In the genomic region with DNA sequence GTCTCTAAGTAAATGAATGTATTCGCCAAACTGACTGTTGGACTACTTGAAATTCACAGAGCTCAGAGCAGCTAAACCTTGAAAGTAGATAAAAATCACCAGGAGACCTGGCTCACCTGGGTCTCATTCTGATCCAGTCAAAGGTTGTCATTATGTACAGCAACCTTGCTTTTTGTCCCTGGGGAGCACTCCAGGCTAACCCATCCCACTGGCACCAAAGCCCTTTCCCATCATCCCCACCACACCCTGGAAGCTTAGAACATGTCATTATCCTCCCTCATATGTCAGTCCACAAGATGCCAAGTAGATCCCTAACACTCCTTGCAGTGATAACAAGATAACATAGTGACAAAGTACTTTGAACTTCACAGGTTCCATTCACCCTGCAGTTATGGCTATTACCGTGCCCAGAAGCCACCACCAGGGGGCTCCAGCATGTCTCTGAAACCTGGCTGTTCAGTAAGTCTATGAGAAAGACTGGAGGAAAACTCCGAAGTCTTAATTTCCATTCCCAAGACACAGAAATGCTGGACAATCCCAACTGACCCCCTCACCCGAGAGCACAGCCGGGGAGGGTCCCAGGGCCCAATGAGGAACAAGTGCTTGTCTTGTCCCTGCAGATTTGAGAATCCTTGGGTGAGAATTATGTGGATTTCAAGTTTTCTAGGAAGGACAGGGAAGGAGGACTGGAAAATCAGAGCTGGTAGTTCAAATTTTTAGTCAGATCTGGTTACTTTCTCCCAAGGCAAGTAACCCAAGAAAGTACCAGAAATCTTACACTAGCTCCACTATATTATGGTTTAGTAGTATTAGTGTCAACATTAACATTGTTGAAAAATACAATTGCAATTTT, we compare ENCODE assay signal across 8 cellular contexts. TPM values are rescaled to one million over a fixed set of nuclear protein-coding genes. Genes with fewer than 3 reads are reported as not detected.
DNase-seq lines count a peak whose midpoint lies in the region; ATAC-seq and TF ChIP-seq lines count a peak whose summit lies in the region.

No MANE protein-coding gene starts in this region.

- H3K36me3 Mint-ChIP-seq in endothelial cell (ENCODE audit: low read depth, unreplicated experiment): no peaks in the 10 kb centered on the region
- no peaks in the 10 kb centered on the region for H3K36me3 Mint-ChIP-seq in naive thymus-derived CD4-positive, alpha-beta T cell
- H3K36me3 Mint-ChIP-seq in stimulated activated memory B cell treated with anti-CD40 and anti-IgM and Interleukin-4, amounts not matched to agents 10 μg/mL and 1 μg/mL and 100 μg/mL, for 72 hours: no peaks in the 10 kb centered on the region

- no peaks in the 10 kb centered on the region for H3K36me3 ChIP-seq in HEK293 (ENCODE audit: control insufficient read depth in 2 of 2, insufficient read depth in 1 of 2, low read length in 2 of 2)
- H3K36me3 ChIP-seq in naive thymus-derived CD4-positive, alpha-beta T cell (ENCODE audit: control insufficient read depth in 2 of 3, insufficient read depth in 3 of 3, low read length in 3 of 3): no peaks in the 10 kb centered on the region

- H3K27me3 ChIP-seq in naive thymus-derived CD4-positive, alpha-beta T cell (ENCODE audit: control insufficient read depth in 2 of 2, insufficient read depth in 2 of 2, low read length in 2 of 2): peaks cover 0 to 3% of the 10 kb centered on the region in 2 donors

- no peaks in the 10 kb centered on the region for H3K9me3 Mint-ChIP-seq in endothelial cell (ENCODE audit: unreplicated experiment)
- no peaks in the 10 kb centered on the region for H3K9me3 Mint-ChIP-seq in naive thymus-derived CD4-positive, alpha-beta T cell
- H3K9me3 Mint-ChIP-seq in stimulated activated memory B cell treated with anti-CD40 and anti-IgM and Interleukin-4, amounts not matched to agents 10 μg/mL and 1 μg/mL and 100 μg/mL, for 72 hours: no peaks in the 10 kb centered on the region

- TF ChIP-seq CTCF in HEK293 (tag by site-specific recombination; IDR thresholded peaks at IDR 0.05): no peak
- peak; percentile 91 for TF ChIP-seq CTCF in endothelial cell (IDR thresholded peaks at IDR 0.05; ENCODE audit: unreplicated experiment)

- no peaks in the 10 kb centered on the region for H3K9me3 ChIP-seq in HEK293 (ENCODE audit: control insufficient read depth, insufficient read depth, low read depth, low read length)
- no peaks in the 10 kb centered on the region for H3K9me3 ChIP-seq in naive thymus-derived CD4-positive, alpha-beta T cell (ENCODE audit: control insufficient read depth in 2 of 3, low read length in 3 of 3)

- POLR2A ChIA-PET in HEK293 (lab: Yijun Ruan, JAX): no interaction called here
- POLR2A ChIA-PET in naive thymus-derived CD4-positive, alpha-beta T cell (lab: Charles Lee): interaction anchor here (1.2 to 1.4 kb wide), 2 partner anchors 50 to 1059 kb away, joined by 3 read pairs; no protein-coding TSS in a partner anchor

- intact Hi-C loops in naive thymus-derived CD4-positive, alpha-beta T cell (cut with micrococcal nuclease): loop anchor here (1.0 to 5.0 kb wide), 8 partner anchors 50 to 483 kb away; no protein-coding TSS in a partner anchor

- peak; percentile 79 for ATAC-seq in naive thymus-derived CD4-positive, alpha-beta T cell
- ATAC-seq in stimulated activated memory B cell treated with anti-CD40 and anti-IgM and Interleukin-4, amounts not matched to agents 10 μg/mL and 1 μg/mL and 100 μg/mL, for 72 hours: peak; percentile 69
- ATAC-seq in HG03378 (IDR thresholded peaks at IDR 0.05; ENCODE audit: unreplicated experiment): no peak

- H3K4me1 ChIP-seq in HEK293 (ENCODE audit: control insufficient read depth, insufficient read depth, low read length): no peaks in the 10 kb centered on the region
- no peaks in the 10 kb centered on the region for H3K4me1 ChIP-seq in naive thymus-derived CD4-positive, alpha-beta T cell (ENCODE audit: control insufficient read depth in 2 of 2, insufficient read depth in 2 of 2, low read length in 2 of 2)

- H3K4me3 Mint-ChIP-seq in endothelial cell (ENCODE audit: unreplicated experiment): no peak overlapping the region
- H3K4me3 Mint-ChIP-seq in naive thymus-derived CD4-positive, alpha-beta T cell: no peak overlapping the region
- H3K4me3 Mint-ChIP-seq in stimulated activated memory B cell treated with anti-CD40 and anti-IgM and Interleukin-4, amounts not matched to agents 10 μg/mL and 1 μg/mL and 100 μg/mL, for 72 hours: no peak overlapping the region

- no peak overlapping the region for H3K4me3 ChIP-seq in HEK293 (ENCODE audit: low read depth, low read length)
- no peak overlapping the region for H3K4me3 ChIP-seq in naive thymus-derived CD4-positive, alpha-beta T cell (ENCODE audit: low read length)

- H3K27me3 Mint-ChIP-seq in endothelial cell (ENCODE audit: unreplicated experiment): no peaks in the 10 kb centered on the region
- H3K27me3 Mint-ChIP-seq in naive thymus-derived CD4-positive, alpha-beta T cell: peaks cover 18 to 33% (median 24%) of the 10 kb centered on the region in 5 donors
- peaks cover 28% of the 10 kb centered on the region for H3K27me3 Mint-ChIP-seq in stimulated activated memory B cell treated with anti-CD40 and anti-IgM and Interleukin-4, amounts not matched to agents 10 μg/mL and 1 μg/mL and 100 μg/mL, for 72 hours

- peak; percentile 25 for DNase-seq in DMS53 treated with DMSO at 0.1 percent for 48 hours (lab: John Stamatoyannopoulos, UW; ENCODE audit: unreplicated experiment)
- DNase-seq in NCI-H748 treated with DMSO at 0.1 percent for 48 hours (lab: John Stamatoyannopoulos, UW): peak; percentile 56
- DNase-seq in activated CD8-positive, alpha-beta memory T cell treated with anti-CD3 and anti-CD28 coated beads for 48 hours (ENCODE audit: low read depth in 2 of 3, low spot score in 2 of 3): peak; percentile 26 to 66 (median 30)
- peak; percentile 86 for DNase-seq in endothelial cell (ENCODE audit: low spot score)
- DNase-seq in naive thymus-derived CD4-positive, alpha-beta T cell: peak; percentile 41 to 79 (median 66)

- no peak overlapping the region for H3K27ac Mint-ChIP-seq in endothelial cell (ENCODE audit: unreplicated experiment)
- no peak overlapping the region for H3K27ac Mint-ChIP-seq in naive thymus-derived CD4-positive, alpha-beta T cell
- no peak overlapping the region for H3K27ac Mint-ChIP-seq in stimulated activated memory B cell treated with anti-CD40 and anti-IgM and Interleukin-4, amounts not matched to agents 10 μg/mL and 1 μg/mL and 100 μg/mL, for 72 hours

- no peak overlapping the region for H3K27ac ChIP-seq in HEK293 (ENCODE audit: extremely low read depth, low read depth, low read length)
- no peak overlapping the region for H3K27ac ChIP-seq in naive thymus-derived CD4-positive, alpha-beta T cell (ENCODE audit: low read depth, low read length)

- CTCF ChIA-PET in HEK293 (lab: Yijun Ruan, JAX): interaction anchor here (0.6 to 3.4 kb wide), 17 partner anchors 9 to 928 kb away, joined by 3 to 18 read pairs (median 3); no protein-coding TSS in a partner anchor
- CTCF ChIA-PET in naive thymus-derived CD4-positive, alpha-beta T cell (lab: Charles Lee): interaction anchor here (0.6 to 4.3 kb wide), 16 partner anchors 9 to 1030 kb away, joined by 3 to 36 read pairs (median 6); no protein-coding TSS in a partner anchor

- no peaks in the 10 kb centered on the region for H3K4me1 Mint-ChIP-seq in endothelial cell (ENCODE audit: unreplicated experiment)
- no peaks in the 10 kb centered on the region for H3K4me1 Mint-ChIP-seq in naive thymus-derived CD4-positive, alpha-beta T cell
- H3K4me1 Mint-ChIP-seq in stimulated activated memory B cell treated with anti-CD40 and anti-IgM and Interleukin-4, amounts not matched to agents 10 μg/mL and 1 μg/mL and 100 μg/mL, for 72 hours: no peaks in the 10 kb centered on the region

TF ChIP-seq in HEK293, 187 proteins besides CTCF, POLR2A, EP300 and RAD21:
- TF ChIP-seq ZBTB8A (tag by site-specific recombination; IDR thresholded peaks at IDR 0.05) (no peak), ZNF114 (tag by site-specific recombination; IDR thresholded peaks at IDR 0.05) (no peak), ZNF654 (tag by site-specific recombination; IDR thresholded peaks at IDR 0.05; ENCODE audit: low read depth) (peak; percentile 28; the same call in 1 of the 2 replicates), ZNF610 (tag by site-specific recombination; IDR thresholded peaks at IDR 0.05; ENCODE audit: borderline replicate concordance) (no peak), SALL2 (tag by site-specific recombination; IDR thresholded peaks at IDR 0.05; ENCODE audit: borderline replicate concordance) (no peak), ZIC2 (tag by site-specific recombination; IDR thresholded peaks at IDR 0.05) (peak; percentile 55), ZNF513 (tag by site-specific recombination; IDR thresholded peaks at IDR 0.05) (no peak), ZNF473 (tag by site-specific recombination; IDR thresholded peaks at IDR 0.05) (no peak), ZNF18 (tag by site-specific recombination; IDR thresholded peaks at IDR 0.05) (no peak)

RNA-seq across cellular contexts. Expression of gene USP47, which starts 43.0 kb away (rescaled TPM):
- total RNA-seq in endothelial cell (ENCODE audit: unreplicated experiment): 45.1 TPM
- 10 to 100 TPM; 45.6 to 71.8 (median 59.1) TPM for total RNA-seq in naive thymus-derived CD4-positive, alpha-beta T cell
- 10 to 100 TPM; 42.1 to 72.4 TPM for polyA plus RNA-seq in naive thymus-derived CD4-positive, alpha-beta T cell

Comparison
In these comparisons a context has a peak if more than half of its experiments do, and no peak if none do; other contexts are left out.
1. DNase-seq: peak in every context shown above with its lines; median percentile 86 in endothelial cell; 66 in naive thymus-derived CD4-positive, alpha-beta T cell; 56 in NCI-H748 treated with DMSO at 0.1 percent for 48 hours; 30 in activated CD8-positive, alpha-beta memory T cell treated with anti-CD3 and anti-CD28 coated beads for 48 hours; 25 in DMS53 treated with DMSO at 0.1 percent for 48 hours.